ENCODE assay signal across 1 cellular context in genomic region chr20:1664911-1665310, GRCh38.
TF ChIP-seq lines count a peak whose summit lies in the region.

No MANE protein-coding gene starts in this region.

TF ChIP-seq in HepG2, 621 proteins besides CTCF, POLR2A, EP300 and RAD21 (continued from another document):
- TF ChIP-seq HINFP (CRISPR knock-in tag; IDR thresholded peaks at IDR 0.05; ENCODE audit: low read depth) (no peak), ATAD3A (CRISPR knock-in tag; IDR thresholded peaks at IDR 0.05) (no peak), ETV6 (CRISPR knock-in tag; conservative IDR thresholded peaks at IDR 0.05) (no peak)
